Comparison of ENCODE assay signal across 29 cellular contexts in the genomic region with DNA sequence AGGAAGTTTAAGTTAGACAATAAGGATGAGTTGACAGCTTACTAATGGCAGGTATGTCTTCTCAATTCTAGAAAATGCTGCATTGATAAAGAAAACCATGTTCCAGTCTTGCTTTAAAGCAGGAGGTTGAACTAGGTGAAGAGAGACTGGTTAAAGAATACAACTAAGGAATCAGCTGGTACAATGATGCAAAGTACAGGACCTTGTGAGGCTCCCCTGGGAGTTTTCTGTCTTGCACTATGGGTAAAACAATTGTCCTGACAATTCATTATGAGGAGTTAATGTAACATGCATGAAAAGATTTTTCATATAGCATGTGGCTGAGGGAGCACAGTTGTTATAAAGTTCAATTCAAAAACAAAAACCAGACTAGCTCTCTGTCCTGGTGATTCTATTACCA.
"Had no signal": no experiment of that assay in that cellular context is flagged by ENCODE, and none has a peak within 500 bp of the region (broad histone marks: within the 10 kb centered on the region; RNA-seq: fewer than 3 reads in every experiment).

No MANE protein-coding gene starts in this region.

- H3K27me3 ChIP-seq: heart right ventricle, ovary, sigmoid colon, spleen, tibial nerve, upper lobe of left lung had no signal

- H3K27me3 Mint-ChIP-seq: effector memory CD8-positive, alpha-beta T cell; memory B cell; naive thymus-derived CD4-positive, alpha-beta T cell; stimulated activated memory B cell treated with anti-CD40 and anti-IgM and Interleukin-4, amounts not matched to agents 10 μg/mL and 1 μg/mL and 100 μg/mL, for 72 hours had no signal

- H3K36me3 Mint-ChIP-seq: immature natural killer cell; memory B cell; stimulated activated memory B cell treated with anti-CD40 and anti-IgM and Interleukin-4, amounts not matched to agents 10 μg/mL and 1 μg/mL and 100 μg/mL, for 72 hours had no signal

- H3K9me3 ChIP-seq: lower lobe of right lung, ovary, psoas muscle, sigmoid colon, thoracic aorta, tibial nerve, upper lobe of left lung had no signal

- DNase-seq: cortex of kidney; effector memory CD8-positive, alpha-beta T cell; foreskin melanocyte; glutamatergic neuron; heart right ventricle; hypothalamus; immature natural killer cell; islet precursor cell; left ventricle myocardium superior; lower lobe of right lung; midbrain; naive thymus-derived CD4-positive, alpha-beta T cell; nucleus accumbens; ovary; posterior cingulate gyrus; psoas muscle; right cardiac atrium; sigmoid colon; spleen; stimulated activated CD4-positive, alpha-beta T cell treated with anti-CD3 and anti-CD28 coated beads, Interleukin-4, amount 100 ng/mL, for 4 hours; stimulated activated naive CD8-positive, alpha-beta T cell treated with anti-CD3 and anti-CD28 coated beads, Interleukin-15, Interleukin-2, amounts not matched to agents 100 U/mL and 50 U/mL, for 24 hours; substantia nigra; upper lobe of left lung had no signal

- H3K27ac ChIP-seq: heart right ventricle, lower lobe of right lung, ovary, psoas muscle, sigmoid colon, spleen, thoracic aorta, tibial nerve, upper lobe of left lung had no signal

- FAIRE-seq: urothelium cell line had no signal

- H3K4me1 Mint-ChIP-seq: immature natural killer cell; memory B cell; stimulated activated memory B cell treated with anti-CD40 and anti-IgM and Interleukin-4, amounts not matched to agents 10 μg/mL and 1 μg/mL and 100 μg/mL, for 72 hours had no signal

- H3K4me3 Mint-ChIP-seq: effector memory CD8-positive, alpha-beta T cell; immature natural killer cell; memory B cell; naive thymus-derived CD4-positive, alpha-beta T cell; nephron; stimulated activated memory B cell treated with anti-CD40 and anti-IgM and Interleukin-4, amounts not matched to agents 10 μg/mL and 1 μg/mL and 100 μg/mL, for 72 hours had no signal

- H3K4me1 ChIP-seq: heart right ventricle, lower lobe of right lung, psoas muscle, sigmoid colon, spleen, tibial nerve, upper lobe of left lung had no signal

- H3K4me3 ChIP-seq: heart right ventricle, lower lobe of right lung, ovary, psoas muscle, sigmoid colon, spleen, thoracic aorta, upper lobe of left lung had no signal

- H3K27ac Mint-ChIP-seq: effector memory CD8-positive, alpha-beta T cell; immature natural killer cell; memory B cell; naive thymus-derived CD4-positive, alpha-beta T cell; nephron; stimulated activated memory B cell treated with anti-CD40 and anti-IgM and Interleukin-4, amounts not matched to agents 10 μg/mL and 1 μg/mL and 100 μg/mL, for 72 hours had no signal

- H3K36me3 ChIP-seq: heart right ventricle, lower lobe of right lung, ovary, sigmoid colon, spleen, thoracic aorta, tibial nerve, upper lobe of left lung had no signal

- ATAC-seq: effector memory CD8-positive, alpha-beta T cell; heart right ventricle; left ventricle myocardium superior; lower lobe of right lung; naive thymus-derived CD4-positive, alpha-beta T cell; psoas muscle; right cardiac atrium; stimulated activated memory B cell treated with anti-CD40 and anti-IgM and Interleukin-4, amounts not matched to agents 10 μg/mL and 1 μg/mL and 100 μg/mL, for 72 hours; stimulated activated naive CD8-positive, alpha-beta T cell treated with anti-CD3 and anti-CD28 coated beads, Interleukin-15, Interleukin-2, amounts not matched to agents 100 U/mL and 50 U/mL, for 24 hours had no signal
